In genomic region chr18:13181765-13182164, GRCh38 we compare ENCODE assay signal across 31 cellular contexts. TPM values are rescaled to one million over a fixed set of nuclear protein-coding genes. Genes with fewer than 3 reads are reported as not detected.
"Had no signal": no experiment of that assay in that cellular context is flagged by ENCODE, and none has a peak within 500 bp of the region (broad histone marks: within the 10 kb centered on the region; RNA-seq: fewer than 3 reads in every experiment).

No MANE protein-coding gene starts in this region.

- H3K27me3 ChIP-seq: neural progenitor cell, neutrophil, right atrium auricular region, stomach, testis, thyroid gland, transverse colon, upper lobe of left lung had no signal

- H3K27ac ChIP-seq: lower lobe of right lung, neural progenitor cell, neutrophil, parathyroid adenoma, right atrium auricular region, skin epidermis, stomach, testis, thyroid gland, transverse colon, upper lobe of left lung had no signal

- H3K4me3 ChIP-seq: lower lobe of right lung, neural progenitor cell, right atrium auricular region, skin epidermis, stomach, testis, thyroid gland, transverse colon, upper lobe of left lung had no signal

- H3K36me3 Mint-ChIP-seq: mesothelial cell of epicardium; naive B cell; natural killer cell; neural progenitor cell; stimulated activated naive B cell treated with anti-CD40 and anti-IgM and Interleukin-4, amounts not matched to agents 10 μg/mL and 1 μg/mL and 100 μg/mL, for 72 hours had no signal

- DNase-seq: hypothalamus; kidney glomerular epithelial cell; left cardiac atrium; left ventricle myocardium superior; lower lobe of right lung; mammary epithelial cell; mesenchymal stem cell; naive B cell; natural killer cell; nephron progenitor cell; occipital lobe; stimulated activated CD4-positive, alpha-beta T cell treated with anti-CD3 and anti-CD28 coated beads, Interleukin-12 subunit alpha, Interleukin-12 subunit beta, amount 100 ng/mL, for 4 hours; stimulated activated CD4-positive, alpha-beta T cell treated with anti-CD3 and anti-CD28 coated beads, Interleukin-15, amount 100 ng/mL, for 24 hours; stimulated activated CD4-positive, alpha-beta T cell treated with anti-CD3 and anti-CD28 coated beads, Interleukin-2, amount 100 ng/mL, for 24 hours; stimulated activated CD4-positive, alpha-beta T cell treated with anti-CD3 and anti-CD28 coated beads, Interleukin-4, amount 100 ng/mL, for 1 hour; stimulated activated naive B cell treated with anti-CD40 and anti-IgM and Interleukin-4, amounts not matched to agents 10 μg/mL and 1 μg/mL and 100 μg/mL, for 72 hours; stimulated activated naive CD8-positive, alpha-beta T cell treated with anti-CD3 and anti-CD28 coated beads, Interleukin-15, Interleukin-2, amounts not matched to agents 100 U/mL and 50 U/mL, for 24 hours; stomach; testis; thyroid gland; transverse colon; upper lobe of left lung had no signal

- H3K9me3 Mint-ChIP-seq: mesothelial cell of epicardium; naive B cell; natural killer cell; nephron progenitor cell; neural progenitor cell; stimulated activated naive B cell treated with anti-CD40 and anti-IgM and Interleukin-4, amounts not matched to agents 10 μg/mL and 1 μg/mL and 100 μg/mL, for 72 hours had no signal

- H3K27ac Mint-ChIP-seq: mesothelial cell of epicardium; naive B cell; natural killer cell; nephron progenitor cell; neural progenitor cell; stimulated activated naive B cell treated with anti-CD40 and anti-IgM and Interleukin-4, amounts not matched to agents 10 μg/mL and 1 μg/mL and 100 μg/mL, for 72 hours had no signal

- H3K36me3 ChIP-seq: lower lobe of right lung, neural progenitor cell, neutrophil, right atrium auricular region, stomach, thyroid gland, transverse colon, upper lobe of left lung had no signal

- H3K4me2 ChIP-seq: neural progenitor cell had no signal

- H3K4me1 ChIP-seq: lower lobe of right lung, neural progenitor cell, parathyroid adenoma, upper lobe of left lung had no signal

- H3K4me3 Mint-ChIP-seq: mesothelial cell of epicardium; naive B cell; natural killer cell; nephron progenitor cell; neural progenitor cell; stimulated activated naive B cell treated with anti-CD40 and anti-IgM and Interleukin-4, amounts not matched to agents 10 μg/mL and 1 μg/mL and 100 μg/mL, for 72 hours had no signal

- H3K9me3 ChIP-seq: lower lobe of right lung, neutrophil, right atrium auricular region, stomach, testis, thyroid gland, transverse colon, upper lobe of left lung had no signal

- H2AFZ ChIP-seq: neural progenitor cell, parathyroid adenoma had no signal

- H3K79me2 ChIP-seq: parathyroid adenoma had no signal

- H3K9ac ChIP-seq: neural progenitor cell, parathyroid adenoma had no signal

- H3K4me1 Mint-ChIP-seq: natural killer cell; neural progenitor cell; stimulated activated naive B cell treated with anti-CD40 and anti-IgM and Interleukin-4, amounts not matched to agents 10 μg/mL and 1 μg/mL and 100 μg/mL, for 72 hours had no signal

- FAIRE-seq: keratinocyte had no signal

- ATAC-seq: left cardiac atrium; left lobe of liver; left ventricle myocardium superior; lower lobe of right lung; natural killer cell; sciatic nerve; stimulated activated naive B cell treated with anti-CD40 and anti-IgM and Interleukin-4, amounts not matched to agents 10 μg/mL and 1 μg/mL and 100 μg/mL, for 72 hours; stimulated activated naive CD8-positive, alpha-beta T cell treated with anti-CD3 and anti-CD28 coated beads, Interleukin-15, Interleukin-2, amounts not matched to agents 100 U/mL and 50 U/mL, for 24 hours had no signal

RNA-seq across cellular contexts. Expression of gene LDLRAD4, which starts 36.8 kb away (rescaled TPM):
- polyA plus RNA-seq: keratinocyte, mammary epithelial cell had no signal
